Comparison of ENCODE assay signal across 8 cellular contexts in genomic region chr3:40309439-40309924, GRCh38. TPM values are rescaled to one million over a fixed set of nuclear protein-coding genes. Genes with fewer than 3 reads are reported as not detected.
DNase-seq lines count a peak whose midpoint lies in the region; ATAC-seq and TF ChIP-seq lines count a peak whose summit lies in the region.

Gene EIF1B (plus strand): TSS chr3:40309707. CDS start chr3:40309942, 235 bp downstream.

- H3K27me3 ChIP-seq in dorsolateral prefrontal cortex, result no peaks in the 10 kb centered on the region
- no peaks in the 10 kb centered on the region for H3K27me3 ChIP-seq in right lobe of liver

- peaks cover 0 to 15% (median 4%) of the 10 kb centered on the region in 4 donors for H3K4me1 ChIP-seq in right lobe of liver

- TF ChIP-seq CTCF in dorsolateral prefrontal cortex (IDR thresholded peaks at IDR 0.05 in 54 of 56, conservative IDR thresholded peaks at IDR 0.05 in 2 of 56; ENCODE audit: low read depth in 1 of 56, partially characterized antibody in 56 of 56) (peak; percentile 85 to 99 (median 98)), right lobe of liver (IDR thresholded peaks at IDR 0.05) (peak; percentile 86 to 97 (median 94))

- peak; percentile 100 for DNase-seq in CD1c-positive myeloid dendritic cell (ENCODE audit: extremely low spot score)
- peak; percentile 83 for DNase-seq in NCI-H774 (lab: John Stamatoyannopoulos, UW)
- DNase-seq in activated CD4-positive, alpha-beta T cell treated with anti-CD3 and anti-CD28 coated beads, Interleukin-2, amount 50 U/mL, for 48 hours, result peak; percentile 98 to 99
- peak; percentile 96 to 100 (median 98) for DNase-seq in dorsolateral prefrontal cortex
- peak; percentile 99 for DNase-seq in right lobe of liver
- DNase-seq in stimulated activated CD4-positive, alpha-beta T cell treated with anti-CD3 and anti-CD28 coated beads, TNF-alpha, amount 100 ng/mL, for 1 hour (ENCODE audit: low read depth in 3 of 3, low spot score in 1 of 3), result peak; percentile 93 to 98 (median 96)

- H3K4me3 ChIP-seq in dorsolateral prefrontal cortex (peak within 1 kb of the TSS; percentile 64 to 100 (median 96)), right lobe of liver (peak within 1 kb of the TSS; percentile 87 to 91 (median 90))

- 0% methylated on average over 26 of the region's 49 CpGs for WGBS in right lobe of liver (ENCODE audit: insufficient coverage, low coverage, low lambda C conversion rate, missing lambda C conversion rate)

- H3K9me3 ChIP-seq in right lobe of liver, result no peaks in the 10 kb centered on the region

- peak; percentile 97 for TF ChIP-seq POLR2A in right lobe of liver (IDR thresholded peaks at IDR 0.05)

- H3K27ac ChIP-seq in dorsolateral prefrontal cortex (peak within 1 kb of the TSS; percentile 80 to 100 (median 96)), right lobe of liver (peak within 1 kb of the TSS; percentile 82 to 89 (median 89))

- peak; percentile 88 for ATAC-seq in GM19372 (IDR thresholded peaks at IDR 0.05; ENCODE audit: low read depth, unreplicated experiment)
- ATAC-seq in HG03565 (IDR thresholded peaks at IDR 0.05; ENCODE audit: unreplicated experiment), result peak; percentile 96
- peak; percentile 94 to 98 (median 96) for ATAC-seq in right lobe of liver

- intact Hi-C loops in dorsolateral prefrontal cortex (cut with DNase I) (loop anchor here in 1 of 2 donors (2.0 kb wide), 1 partner anchor 117 kb away; no protein-coding TSS in a partner anchor), right lobe of liver (cut with DNase I) (no loop called here)

- peaks cover 0 to 28% (median 10%) of the 10 kb centered on the region in 4 donors for H3K36me3 ChIP-seq in right lobe of liver

RNA-seq across cellular contexts. Expression of gene EIF1B, which starts in this region (rescaled TPM):
- total RNA-seq in dorsolateral prefrontal cortex (100 to 1,000 TPM in 92 of 120 experiments, 10 to 100 TPM in 28; 50.4 to 146 (median 113) TPM), right lobe of liver (10 to 100 TPM; 11.1 to 26.2 (median 20.5) TPM)

Comparison
In these comparisons a context has a peak if more than half of its experiments do, and no peak if none do; other contexts are left out.
1. Peak in every context shown above with its lines: DNase-seq, ATAC-seq, H3K4me3 ChIP-seq and H3K27ac ChIP-seq.